In the genomic region with DNA sequence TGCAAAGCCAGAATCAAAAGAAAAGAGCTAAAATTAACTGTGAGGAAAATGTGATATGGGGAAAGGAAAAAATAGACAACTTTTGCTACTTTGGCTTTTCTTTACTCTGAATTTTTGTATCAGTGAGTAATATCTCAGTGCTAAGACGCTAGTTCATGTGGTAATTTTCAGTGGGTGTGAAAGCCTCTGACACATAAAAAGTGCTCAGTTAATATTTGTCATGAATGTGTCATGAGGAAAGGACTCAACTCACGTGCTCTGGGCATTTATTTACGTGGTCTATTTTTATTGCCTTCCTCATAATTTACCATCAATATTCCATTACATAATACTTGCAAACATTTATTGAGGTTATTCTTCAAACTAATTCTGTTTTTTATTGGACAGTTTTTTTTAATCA, we compare ENCODE assay signal across 17 cellular contexts.
DNase-seq lines count a peak whose midpoint lies in the region; ATAC-seq, FAIRE-seq and TF ChIP-seq lines count a peak whose summit lies in the region.
"Had no signal": no experiment of that assay in that cellular context is flagged by ENCODE, and none has a peak within 500 bp of the region (broad histone marks: within the 10 kb centered on the region; RNA-seq: fewer than 3 reads in every experiment).

No MANE protein-coding gene starts in this region.

- no peaks in the 10 kb centered on the region for H3K36me3 ChIP-seq in upper lobe of right lung
- H3K36me3 ChIP-seq: BLaER1 treated with 17β-estradiol and CSF1 and Interleukin-3, amounts not matched to agents 10 nM and 100 nM had no signal

- H3K4me1 Mint-ChIP-seq in stimulated activated naive B cell treated with anti-CD40 and anti-IgM and Interleukin-4, amounts not matched to agents 10 μg/mL and 1 μg/mL and 100 μg/mL, for 72 hours = no peaks in the 10 kb centered on the region
- H3K4me1 Mint-ChIP-seq: CD4-positive, CD25-positive, alpha-beta regulatory T cell had no signal

- H3K27me3 ChIP-seq in upper lobe of right lung = no peaks in the 10 kb centered on the region
- H3K27me3 ChIP-seq: BLaER1 treated with 17β-estradiol and CSF1 and Interleukin-3, amounts not matched to agents 10 nM and 100 nM had no signal

- no peaks in the 10 kb centered on the region for H3K36me3 Mint-ChIP-seq in stimulated activated naive B cell treated with anti-CD40 and anti-IgM and Interleukin-4, amounts not matched to agents 10 μg/mL and 1 μg/mL and 100 μg/mL, for 72 hours
- H3K36me3 Mint-ChIP-seq: CD4-positive, CD25-positive, alpha-beta regulatory T cell had no signal

- peak; percentile 44 for FAIRE-seq in GM18507 (lab: Jason Lieb, UNC)
- FAIRE-seq: A549, GM12891, HepG2, HTR-8/SVneo had no signal

- H3K4me3 ChIP-seq in upper lobe of right lung = no peak overlapping the region
- H3K4me3 ChIP-seq: A549; BLaER1 treated with 17β-estradiol and CSF1 and Interleukin-3, amounts not matched to agents 10 nM and 100 nM had no signal

- no peak overlapping the region for H3K27ac ChIP-seq in upper lobe of right lung
- H3K27ac ChIP-seq: A549; BLaER1 treated with 17β-estradiol and CSF1 and Interleukin-3, amounts not matched to agents 10 nM and 100 nM; KMS-11 had no signal

- no peaks in the 10 kb centered on the region for H3K9me3 Mint-ChIP-seq in stimulated activated naive B cell treated with anti-CD40 and anti-IgM and Interleukin-4, amounts not matched to agents 10 μg/mL and 1 μg/mL and 100 μg/mL, for 72 hours
- H3K9me3 Mint-ChIP-seq: CD4-positive, CD25-positive, alpha-beta regulatory T cell had no signal

- DNase-seq in GM18507 (ENCODE audit: extremely low spot score, insufficient read length, low read depth) (no peak), NCI-H226 (peak; percentile 1), kidney glomerular epithelial cell (lab: John Stamatoyannopoulos, UW) (peak; percentile 2), upper lobe of right lung (no peak), NCI-H2227 (lab: John Stamatoyannopoulos, UW; ENCODE audit: unreplicated experiment) (no peak)
- no peak for DNase-seq in stimulated activated naive B cell treated with anti-CD40 and anti-IgM and Interleukin-4, amounts not matched to agents 10 μg/mL and 1 μg/mL and 100 μg/mL, for 72 hours
- DNase-seq: Calu3; CD4-positive, CD25-positive, alpha-beta regulatory T cell; DMS 273 treated with DMSO at 0.1 percent for 48 hours had no signal

- H3K27me3 Mint-ChIP-seq in stimulated activated naive B cell treated with anti-CD40 and anti-IgM and Interleukin-4, amounts not matched to agents 10 μg/mL and 1 μg/mL and 100 μg/mL, for 72 hours = no peaks in the 10 kb centered on the region
- H3K27me3 Mint-ChIP-seq: CD4-positive, CD25-positive, alpha-beta regulatory T cell had no signal

- intact Hi-C loops in upper lobe of right lung (cut with DNase I) = no loop called here

- no peaks in the 10 kb centered on the region for H3K9me3 ChIP-seq in upper lobe of right lung
- H3K9me3 ChIP-seq: A549; BLaER1 treated with 17β-estradiol and CSF1 and Interleukin-3, amounts not matched to agents 10 nM and 100 nM had no signal

- no peaks in the 10 kb centered on the region for H3K4me1 ChIP-seq in upper lobe of right lung
- H3K4me1 ChIP-seq: A549; BLaER1 treated with 17β-estradiol and CSF1 and Interleukin-3, amounts not matched to agents 10 nM and 100 nM had no signal

- no peak for ATAC-seq in upper lobe of right lung
- ATAC-seq in stimulated activated naive B cell treated with anti-CD40 and anti-IgM and Interleukin-4, amounts not matched to agents 10 μg/mL and 1 μg/mL and 100 μg/mL, for 72 hours (replicated peaks) = no peak
- ATAC-seq in HG02938 (IDR thresholded peaks at IDR 0.05; ENCODE audit: unreplicated experiment) = no peak
- ATAC-seq: A549, HCT116, HepG2 had no signal

- no peak overlapping the region for H3K27ac Mint-ChIP-seq in stimulated activated naive B cell treated with anti-CD40 and anti-IgM and Interleukin-4, amounts not matched to agents 10 μg/mL and 1 μg/mL and 100 μg/mL, for 72 hours

- H3K4me3 Mint-ChIP-seq in stimulated activated naive B cell treated with anti-CD40 and anti-IgM and Interleukin-4, amounts not matched to agents 10 μg/mL and 1 μg/mL and 100 μg/mL, for 72 hours = no peak overlapping the region
- H3K4me3 Mint-ChIP-seq: CD4-positive, CD25-positive, alpha-beta regulatory T cell had no signal

- TF ChIP-seq CTCF in upper lobe of right lung (IDR thresholded peaks at IDR 0.05) = no peak

Comparison
In these comparisons a context has a peak if more than half of its experiments do, and no peak if none do; other contexts are left out.
1. DNase-seq: peak in NCI-H226 (single experiment) and kidney glomerular epithelial cell (single experiment); none in GM18507 (single experiment), upper lobe of right lung (single experiment), stimulated activated naive B cell treated with anti-CD40 and anti-IgM and Interleukin-4, amounts not matched to agents 10 μg/mL and 1 μg/mL and 100 μg/mL, for 72 hours (single experiment) and NCI-H2227 (single experiment).